31 cellular contexts compared by ENCODE assay signal in the genomic region with DNA sequence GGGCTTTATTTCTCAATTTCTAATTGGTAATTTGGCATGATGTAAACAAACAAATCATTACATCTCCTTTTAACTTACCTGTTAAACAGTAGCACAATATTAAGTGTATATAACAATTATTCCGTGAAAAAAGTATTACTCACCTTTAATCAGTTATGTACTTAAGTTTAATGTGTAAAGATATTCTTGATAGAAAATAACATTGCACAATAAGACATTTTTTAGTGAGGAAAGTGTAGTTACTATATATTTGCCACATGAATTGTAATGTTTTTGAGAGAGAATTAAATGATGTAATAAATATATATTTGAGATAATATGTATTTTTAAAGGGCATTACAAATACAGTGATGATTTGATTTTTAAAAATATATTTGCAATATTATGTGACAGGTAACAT. TPM values are rescaled to one million over a fixed set of nuclear protein-coding genes. Genes with fewer than 3 reads are reported as not detected.
"Had no signal": no experiment of that assay in that cellular context is flagged by ENCODE, and none has a peak within 500 bp of the region (broad histone marks: within the 10 kb centered on the region; RNA-seq: fewer than 3 reads in every experiment).

No MANE protein-coding gene starts in this region.

- H3K4me1 ChIP-seq: ascending aorta, breast epithelium, gastrocnemius medialis, heart left ventricle had no signal

- H3K27ac ChIP-seq: ascending aorta, breast epithelium, cardiac muscle cell, coronary artery, dorsolateral prefrontal cortex, gastrocnemius medialis, heart left ventricle had no signal

- H3K27me3 ChIP-seq: ascending aorta, breast epithelium, cardiac muscle cell, dorsolateral prefrontal cortex, gastrocnemius medialis, heart left ventricle had no signal

- ATAC-seq: activated naive CD4-positive, alpha-beta T cell treated with anti-CD3 and anti-CD28 coated beads, Interleukin-2, amount 50 U/mL, for 72 hours; activated T-cell treated with anti-CD3 and anti-CD28 coated beads, Interleukin-2, amount 50 U/mL, for 72 hours; esophagus mucosa; gastrocnemius medialis; heart left ventricle; T-helper 17 cell had no signal

- H3K4me3 ChIP-seq: ascending aorta, breast epithelium, cardiac muscle cell, coronary artery, dorsolateral prefrontal cortex, gastrocnemius medialis, heart left ventricle had no signal

- H3K9me3 ChIP-seq: ascending aorta, breast epithelium, gastrocnemius medialis, heart left ventricle had no signal

- DNase-seq: activated CD4-positive, alpha-beta memory T cell treated with anti-CD3 and anti-CD28 coated beads, Interleukin-2, amount 10 ng/mL, durations not matched to agents 7 days and 5 days; activated CD4-positive, alpha-beta T cell treated with anti-CD3 and anti-CD28 coated beads for 4 hours; activated CD4-positive, alpha-beta T cell treated with anti-CD3 and anti-CD28 coated beads, Interleukin-2, amount 10 ng/mL, durations not matched to agents 7 days and 5 days; activated CD4-positive, alpha-beta T cell treated with anti-CD3 and anti-CD28 coated beads, Interleukin-2, amount 50 U/mL, for 4 hours; activated CD4-positive, CD25-positive, alpha-beta regulatory T cell; activated CD4-positive, CD25-positive, alpha-beta regulatory T cell treated with anti-CD3 and anti-CD28 coated beads, Interleukin-2, amount 50 U/mL, for 72 hours; activated CD8-positive, alpha-beta memory T cell treated with anti-CD3 and anti-CD28 coated beads, Interleukin-2, amount 50 U/mL, for 48 hours; activated gamma-delta T cell; activated naive CD4-positive, alpha-beta T cell; activated naive CD4-positive, alpha-beta T cell treated with anti-CD3 and anti-CD28 coated beads, Interleukin-2, amount 10 ng/mL, durations not matched to agents 7 days and 5 days; activated naive CD8-positive, alpha-beta T cell treated with anti-CD3 and anti-CD28 coated beads, Interleukin-2, amount 10 ng/mL, durations not matched to agents 7 days and 5 days; activated T-cell treated with anti-CD3 and anti-CD28 coated beads for 4 hours; activated T-cell treated with anti-CD3 and anti-CD28 coated beads, Interleukin-2, amount 50 U/mL, for 24 hours; activated T-cell treated with anti-CD3 and anti-CD28 coated beads, Interleukin-2, amount 50 U/mL, for 72 hours; central memory CD4-positive, alpha-beta T cell; cerebellar nuclear complex; dorsolateral prefrontal cortex; effector memory CD4-positive, alpha-beta T cell; endodermal cell; foreskin fibroblast; gastrocnemius medialis; glutamatergic neuron; heart left ventricle; T-helper 1 cell; T-helper 17 cell had no signal

RNA-seq across cellular contexts. Expression of gene CCNB2, which starts 10.9 kb away (rescaled TPM):
- total RNA-seq: ascending aorta had no signal
